19 cellular contexts compared by ENCODE assay signal in the genomic region with DNA sequence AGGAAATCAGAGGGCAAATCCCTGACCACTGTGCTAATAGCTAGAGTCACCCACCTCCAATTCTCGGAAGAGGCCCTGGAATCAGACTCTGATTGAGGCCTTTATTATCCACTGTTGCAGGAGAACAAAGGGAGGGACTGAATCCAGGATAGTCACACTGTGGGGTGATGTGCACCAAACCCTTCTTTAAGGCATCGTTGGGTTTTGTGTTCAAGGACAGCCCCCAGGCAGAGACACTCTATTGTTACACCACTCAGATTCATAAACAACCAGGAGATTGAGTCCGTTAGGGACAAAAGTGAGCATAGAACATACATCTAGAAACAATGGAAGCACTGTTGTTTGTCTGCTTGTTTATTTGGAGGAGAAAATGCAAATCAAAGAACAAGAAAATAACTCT.
"Had no signal": no experiment of that assay in that cellular context is flagged by ENCODE, and none has a peak within 500 bp of the region (broad histone marks: within the 10 kb centered on the region; RNA-seq: fewer than 3 reads in every experiment).

No MANE protein-coding gene starts in this region.

- H3K27ac ChIP-seq: epithelial cell of prostate, heart right ventricle, skin epidermis, thoracic aorta, upper lobe of left lung had no signal

- H3K9me3 ChIP-seq: heart right ventricle, thoracic aorta, upper lobe of left lung had no signal

- H3K4me3 ChIP-seq: heart right ventricle, skin epidermis, thoracic aorta, upper lobe of left lung had no signal

- H3K27me3 ChIP-seq: heart right ventricle, upper lobe of left lung had no signal

- H3K4me1 ChIP-seq: heart right ventricle, upper lobe of left lung had no signal

- H3K36me3 ChIP-seq: heart right ventricle, thoracic aorta, upper lobe of left lung had no signal

- ATAC-seq: activated CD4-positive, CD25-positive, alpha-beta regulatory T cell treated with anti-CD3 and anti-CD28 coated beads, Interleukin-2, amount 50 U/mL, for 24 hours; activated naive CD8-positive, alpha-beta T cell treated with anti-CD3 and anti-CD28 coated beads, Interleukin-2, amount 50 U/mL, for 24 hours; activated T-cell treated with anti-CD3 and anti-CD28 coated beads, Interleukin-2, amount 50 U/mL, for 4 hours; heart right ventricle; left cardiac atrium; natural killer cell treated with Interleukin-12 subunit alpha and Interleukin-12 subunit beta and Interleukin-15 and Interleukin-18, amount 100 ng/mL, for 72 hours; right cardiac atrium; stimulated activated naive CD8-positive, alpha-beta T cell treated with anti-CD3 and anti-CD28 coated beads, Interleukin-15, amount 100 ng/mL, for 72 hours had no signal

- DNase-seq: activated CD4-positive, alpha-beta T cell treated with anti-CD3 and anti-CD28 coated beads, Interleukin-2, amount 50 U/mL, for 1 hour; activated CD8-positive, alpha-beta memory T cell treated with anti-CD3 and anti-CD28 coated beads, Interleukin-2, amount 50 U/mL, for 4 hours; activated naive CD4-positive, alpha-beta T cell treated with anti-CD3 and anti-CD28 coated beads, Interleukin-2, amount 10 ng/mL, durations not matched to agents 7 days and 5 days; activated naive CD8-positive, alpha-beta T cell treated with anti-CD3 and anti-CD28 coated beads, Interleukin-2, amount 50 U/mL, for 24 hours; activated T-cell treated with anti-CD3 and anti-CD28 coated beads, Interleukin-2, amount 50 U/mL, for 4 hours; endodermal cell; foreskin fibroblast; heart right ventricle; left cardiac atrium; right cardiac atrium; stimulated activated CD4-positive, alpha-beta T cell treated with anti-CD3 and anti-CD28 coated beads, Interleukin-15, amount 100 ng/mL, for 24 hours; stimulated activated CD4-positive, alpha-beta T cell treated with anti-CD3 and anti-CD28 coated beads, Interleukin-2, amount 100 ng/mL, for 48 hours; stimulated activated naive CD8-positive, alpha-beta T cell treated with anti-CD3 and anti-CD28 coated beads, Interleukin-15, amount 100 ng/mL, for 72 hours; upper lobe of left lung had no signal
